In the genomic region with DNA sequence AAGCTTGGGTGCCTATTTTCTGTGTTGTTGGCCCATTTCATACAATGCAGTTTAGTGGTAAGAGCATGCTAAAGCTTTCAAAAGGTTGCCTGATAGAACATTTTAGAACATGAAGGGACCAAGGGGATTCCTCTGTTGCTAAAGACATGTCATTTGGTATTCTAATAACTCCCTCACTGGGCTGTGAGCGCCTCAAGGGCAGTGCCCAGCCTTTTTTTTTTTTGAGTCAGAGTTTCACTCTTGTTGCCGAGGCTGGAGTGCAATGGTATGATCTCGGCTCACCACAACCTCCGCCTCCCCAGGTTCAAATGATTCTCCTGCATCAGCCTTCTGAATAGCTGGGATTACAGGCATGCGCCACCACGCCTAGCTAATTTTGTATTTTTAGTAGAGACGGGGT, we compare ENCODE assay signal across 20 cellular contexts.
A peak's percentile ranks its signal among the peaks of the same experiment; 100 is the strongest.
DNase-seq lines count a peak whose midpoint lies in the region; ATAC-seq and TF ChIP-seq lines count a peak whose summit lies in the region.
"Had no signal": no experiment of that assay in that cellular context is flagged by ENCODE, and none has a peak within 500 bp of the region (broad histone marks: within the 10 kb centered on the region; RNA-seq: fewer than 3 reads in every experiment).

No MANE protein-coding gene starts in this region.

- no peaks in the 10 kb centered on the region for H3K27me3 Mint-ChIP-seq in natural killer cell (ENCODE audit: low read depth in 2 of 2)
- H3K27me3 Mint-ChIP-seq: B cell; CD4-positive, alpha-beta T cell had no signal

- H3K4me3 Mint-ChIP-seq in natural killer cell = no peak overlapping the region
- H3K4me3 Mint-ChIP-seq: B cell; CD4-positive, alpha-beta T cell; CD8-positive, alpha-beta T cell had no signal

- H3K4me3 ChIP-seq in mammary epithelial cell (replicated peaks in 1 of 3; ENCODE audit: insufficient read depth in 1 of 3, low read depth in 2 of 3, low read length in 3 of 3) = no peak overlapping the region
- H3K4me3 ChIP-seq in breast epithelium = no peak overlapping the region
- H3K4me3 ChIP-seq: A549; BLaER1 treated with 17β-estradiol and CSF1 and Interleukin-3, amounts not matched to agents 10 nM and 100 nM; GM12878 had no signal

- ATAC-seq in foreskin keratinocyte = peak; percentile 3
- ATAC-seq in natural killer cell = no peak
- ATAC-seq: A549; CD8-positive, alpha-beta T cell; GM12878 had no signal

- H3K36me3 ChIP-seq in mammary epithelial cell (ENCODE audit: insufficient read depth, low read length) = no peaks in the 10 kb centered on the region
- H3K36me3 ChIP-seq in breast epithelium = no peaks in the 10 kb centered on the region
- H3K36me3 ChIP-seq: BLaER1 treated with 17β-estradiol and CSF1 and Interleukin-3, amounts not matched to agents 10 nM and 100 nM had no signal

- H2AFZ ChIP-seq in mammary epithelial cell (ENCODE audit: low read depth, low read length) = no peak overlapping the region

- H3K4me1 Mint-ChIP-seq in natural killer cell = peaks cover 0 to 4% of the 10 kb centered on the region in 2 donors
- H3K4me1 Mint-ChIP-seq: B cell had no signal

- H3K27ac ChIP-seq in mammary epithelial cell (ENCODE audit: insufficient read depth, low read depth, low read length) (no peak overlapping the region), breast epithelium (no peak overlapping the region), foreskin keratinocyte (no peak overlapping the region)
- H3K27ac ChIP-seq: 22Rv1; A549; BLaER1 treated with 17β-estradiol and CSF1 and Interleukin-3, amounts not matched to agents 10 nM and 100 nM; C4-2B had no signal

- no peaks in the 10 kb centered on the region for H3K9me3 ChIP-seq in mammary epithelial cell (replicated peaks; ENCODE audit: insufficient read depth, low read length)
- no peaks in the 10 kb centered on the region for H3K9me3 ChIP-seq in breast epithelium
- H3K9me3 ChIP-seq: A549, Caco-2 had no signal

- intact Hi-C loops in mammary epithelial cell (cut with micrococcal nuclease) = no loop called here
- intact Hi-C loops in breast epithelium (cut with DNase I; ENCODE audit: low total_unique reads) = no loop called here
- intact Hi-C loops in natural killer cell (cut with micrococcal nuclease) = no loop called here

- H4K20me1 ChIP-seq in mammary epithelial cell (ENCODE audit: insufficient read depth, low read length) = no peaks in the 10 kb centered on the region
- H4K20me1 ChIP-seq: BLaER1 treated with 17β-estradiol and CSF1 and Interleukin-3, amounts not matched to agents 10 nM and 100 nM had no signal

- no TSS peak for BruUV-seq in mammary epithelial cell (replicated peaks; lab: Mats Ljungman, UMichigan)

- H3K4me1 ChIP-seq in mammary epithelial cell (ENCODE audit: insufficient read depth, low read length) = peaks cover 8% of the 10 kb centered on the region
- no peaks in the 10 kb centered on the region for H3K4me1 ChIP-seq in breast epithelium
- H3K4me1 ChIP-seq in foreskin keratinocyte = peaks cover 4% of the 10 kb centered on the region
- H3K4me1 ChIP-seq: A549, Caco-2 had no signal

- dilution Hi-C loops in mammary epithelial cell (cut with HindIII; ENCODE audit: low sequenced_read_pairs) = no loop called here

- no peak overlapping the region for H3K4me2 ChIP-seq in mammary epithelial cell (ENCODE audit: insufficient read depth, low read depth, low read length)
- H3K4me2 ChIP-seq: A549; BLaER1 treated with 17β-estradiol and CSF1 and Interleukin-3, amounts not matched to agents 10 nM and 100 nM had no signal

- no peaks in the 10 kb centered on the region for H3K36me3 Mint-ChIP-seq in natural killer cell

- H3K9ac ChIP-seq in mammary epithelial cell (ENCODE audit: insufficient read depth, low read length) = no peak overlapping the region
- H3K9ac ChIP-seq: BLaER1 treated with 17β-estradiol and CSF1 and Interleukin-3, amounts not matched to agents 10 nM and 100 nM had no signal

- CTCF ChIA-PET in mammary epithelial cell (lab: Charles Lee; ENCODE audit: low non-redundant PET) = no interaction called here

- WGBS in mammary epithelial cell (ENCODE audit: low coverage, missing lambda C conversion rate) = 88% methylated on average over 1 of the region's 7 CpGs

- H3K27me3 ChIP-seq in mammary epithelial cell (ENCODE audit: insufficient read depth, low read length) (no peaks in the 10 kb centered on the region), breast epithelium (no peaks in the 10 kb centered on the region), foreskin keratinocyte (no peaks in the 10 kb centered on the region)
- H3K27me3 ChIP-seq: BLaER1 treated with 17β-estradiol and CSF1 and Interleukin-3, amounts not matched to agents 10 nM and 100 nM had no signal

- DNase-seq in mammary epithelial cell (peak; percentile 50), breast epithelium (ENCODE audit: low spot score in 2 of 2) (no peak), foreskin keratinocyte (peak in 1 of 2 donors; percentile 42), DMS53 treated with DMSO at 0.1 percent for 48 hours (lab: John Stamatoyannopoulos, UW; ENCODE audit: unreplicated experiment) (no peak), natural killer cell (no peak)
- DNase-seq: AML-193; Caco-2; Calu3; CD4-positive, alpha-beta T cell; CD8-positive, alpha-beta T cell; DMS79; DND-41; EL; GDM1 had no signal

- in situ Hi-C loops in mammary epithelial cell (cut with MboI; ENCODE audit: low sequenced_read_pairs in 2 of 2) = no loop called here

- H3K27ac Mint-ChIP-seq in natural killer cell = no peak overlapping the region
- H3K27ac Mint-ChIP-seq: B cell; CD4-positive, alpha-beta T cell; CD8-positive, alpha-beta T cell had no signal

- TF ChIP-seq POLR2A in breast epithelium (IDR thresholded peaks at IDR 0.05) = no peak

- H3K9me3 Mint-ChIP-seq in natural killer cell = no peaks in the 10 kb centered on the region

- no peaks in the 10 kb centered on the region for H3K79me2 ChIP-seq in mammary epithelial cell (ENCODE audit: insufficient read depth, low read length)

- TF ChIP-seq CTCF in mammary epithelial cell (conservative IDR thresholded peaks at IDR 0.05 in 1 of 2, IDR thresholded peaks at IDR 0.05 in 1 of 2; ENCODE audit: extremely low read depth in 1 of 2, insufficient read depth in 1 of 2, low read depth in 1 of 2, low read length in 2 of 2) (no peak), breast epithelium (IDR thresholded peaks at IDR 0.05) (no peak), foreskin keratinocyte (conservative IDR thresholded peaks at IDR 0.05) (no peak), natural killer cell (IDR thresholded peaks at IDR 0.05) (no peak)
